In genomic region chr14:89013698-89014569, GRCh38 we compare ENCODE assay signal across 16 cellular contexts.
DNase-seq lines count a peak whose midpoint lies in the region; ATAC-seq and TF ChIP-seq lines count a peak whose summit lies in the region.
"Had no signal": no experiment of that assay in that cellular context is flagged by ENCODE, and none has a peak within 500 bp of the region (broad histone marks: within the 10 kb centered on the region; RNA-seq: fewer than 3 reads in every experiment).

No MANE protein-coding gene starts in this region.

- no TSS peak for BruUV-seq in mammary epithelial cell (replicated peaks; lab: Mats Ljungman, UMichigan)

- H3K9me3 Mint-ChIP-seq in neural crest cell (peaks cover 3% of the 10 kb centered on the region), HFFc6 (no peaks in the 10 kb centered on the region), CD14-positive monocyte (peaks cover 0 to 4% (median 2%) of the 10 kb centered on the region in 7 donors)
- H3K9me3 Mint-ChIP-seq: activated T-helper 1 cell treated with anti-CD3 and anti-CD28 coated beads, Interleukin-12 subunit alpha, Interleukin-12 subunit beta, Interleukin-2, Interleukin-4 antibody, amounts not matched to agents 30 ng/mL and 10 ng/mL and 1 ng/mL, durations not matched to agents 14 hours and 24 hours and 36 hours; dendritic cell treated with granulocyte-macrophage colony-stimulating factor and Interleukin-4, amounts not matched to agents 40 ng/mL and 50 ng/mL, for 4 days had no signal

- in situ Hi-C loops in mammary epithelial cell (cut with MboI; ENCODE audit: low sequenced_read_pairs in 2 of 2), result loop anchor here in 1 of 2 donors (25.0 kb wide), 1 partner anchor 352 kb away; no protein-coding TSS in a partner anchor

- intact Hi-C loops in mammary epithelial cell (cut with micrococcal nuclease), result loop anchor here (1.0 to 10.0 kb wide), 3 partner anchors 145 to 459 kb away; partner anchors contain the start of gene PTPN21
- intact Hi-C loops in breast epithelium (cut with DNase I; ENCODE audit: low total_unique reads), result no loop called here
- intact Hi-C loops in CD14-positive monocyte (cut with micrococcal nuclease), result no loop called here

- no peak overlapping the region for H3K27ac ChIP-seq in mammary epithelial cell (ENCODE audit: insufficient read depth, low read depth, low read length)
- H3K27ac ChIP-seq in breast epithelium, result no peak overlapping the region
- H3K27ac ChIP-seq: brain microvascular endothelial cell, C4-2B, gastroesophageal sphincter, sigmoid colon had no signal

- no peaks in the 10 kb centered on the region for H3K27me3 Mint-ChIP-seq in neural crest cell (ENCODE audit: low read depth)
- H3K27me3 Mint-ChIP-seq in HFFc6 (ENCODE audit: insufficient read depth), result peaks cover 5% of the 10 kb centered on the region
- peaks cover 2 to 4% (median 2%) of the 10 kb centered on the region in 3 donors for H3K27me3 Mint-ChIP-seq in CD14-positive monocyte (ENCODE audit: low read depth in 3 of 3)

- CTCF ChIA-PET in mammary epithelial cell (lab: Charles Lee; ENCODE audit: low non-redundant PET), result no interaction called here

- H3K9ac ChIP-seq in mammary epithelial cell (ENCODE audit: insufficient read depth, low read length), result no peak overlapping the region

- H3K4me1 ChIP-seq in mammary epithelial cell (ENCODE audit: insufficient read depth, low read length) (no peaks in the 10 kb centered on the region), breast epithelium (no peaks in the 10 kb centered on the region)
- H3K4me1 ChIP-seq: gastroesophageal sphincter, sigmoid colon had no signal

- 10% methylated on average over 11 of the region's 11 CpGs for WGBS in mammary epithelial cell (ENCODE audit: low coverage, missing lambda C conversion rate)

- H3K79me2 ChIP-seq in mammary epithelial cell (ENCODE audit: insufficient read depth, low read length), result no peaks in the 10 kb centered on the region

- H2AFZ ChIP-seq in mammary epithelial cell (ENCODE audit: low read depth, low read length), result peak overlapping the region; percentile 72

- no peaks in the 10 kb centered on the region for H3K36me3 Mint-ChIP-seq in neural crest cell (ENCODE audit: low read depth)
- H3K36me3 Mint-ChIP-seq in HFFc6 (ENCODE audit: low read depth), result no peaks in the 10 kb centered on the region
- no peaks in the 10 kb centered on the region for H3K36me3 Mint-ChIP-seq in CD14-positive monocyte

- H3K27me3 ChIP-seq in mammary epithelial cell (ENCODE audit: insufficient read depth, low read length), result no peaks in the 10 kb centered on the region
- H3K27me3 ChIP-seq in breast epithelium, result no peaks in the 10 kb centered on the region
- H3K27me3 ChIP-seq: brain microvascular endothelial cell, sigmoid colon had no signal

- DNase-seq in mammary epithelial cell, result no peak
- DNase-seq in breast epithelium (ENCODE audit: low spot score in 2 of 2), result no peak
- peak; percentile 65 for DNase-seq in NCI-H2081 treated with DMSO at 0.1 percent for 48 hours (lab: John Stamatoyannopoulos, UW)
- peak; percentile 98 for DNase-seq in NCI-H748 treated with DMSO at 0.1 percent for 48 hours (lab: John Stamatoyannopoulos, UW)
- DNase-seq in neural crest cell (ENCODE audit: low read depth, low spot score), result no peak
- DNase-seq in HFFc6, result no peak
- no peak for DNase-seq in CD14-positive monocyte (ENCODE audit: low spot score)
- DNase-seq: activated CD4-positive, CD25-positive, alpha-beta regulatory T cell; left ventricle myocardium superior; sigmoid colon had no signal

- H3K4me1 Mint-ChIP-seq in neural crest cell (no peaks in the 10 kb centered on the region), HFFc6 (ENCODE audit: low read depth) (peaks cover 6% of the 10 kb centered on the region; the same call in 1 of the 2 replicates), CD14-positive monocyte (peaks cover 12% of the 10 kb centered on the region)

- ATAC-seq in activated CD4-positive, CD25-positive, alpha-beta regulatory T cell treated with anti-CD3 and anti-CD28 coated beads, Interleukin-2, amount 50 U/mL, for 24 hours, result no peak
- ATAC-seq: gastroesophageal sphincter, left ventricle myocardium superior had no signal

- H3K4me3 Mint-ChIP-seq in neural crest cell (no peak overlapping the region), HFFc6 (no peak overlapping the region), CD14-positive monocyte (peak overlapping the region in 1 of 2 donors; percentile 32)
- H3K4me3 Mint-ChIP-seq: activated T-helper 1 cell treated with anti-CD3 and anti-CD28 coated beads, Interleukin-12 subunit alpha, Interleukin-12 subunit beta, Interleukin-2, Interleukin-4 antibody, amounts not matched to agents 30 ng/mL and 10 ng/mL and 1 ng/mL, durations not matched to agents 14 hours and 24 hours and 36 hours; dendritic cell treated with granulocyte-macrophage colony-stimulating factor and Interleukin-4, amounts not matched to agents 40 ng/mL and 50 ng/mL, for 4 days had no signal

- H3K9me3 ChIP-seq in mammary epithelial cell (replicated peaks; ENCODE audit: insufficient read depth, low read length) (no peaks in the 10 kb centered on the region), breast epithelium (no peaks in the 10 kb centered on the region)
- H3K9me3 ChIP-seq: gastroesophageal sphincter, sigmoid colon had no signal

- H3K4me3 ChIP-seq in mammary epithelial cell (replicated peaks in 1 of 3; ENCODE audit: insufficient read depth in 1 of 3, low read depth in 2 of 3, low read length in 3 of 3) (no peak overlapping the region), breast epithelium (no peak overlapping the region)
- H3K4me3 ChIP-seq: gastroesophageal sphincter, sigmoid colon had no signal

- H3K36me3 ChIP-seq in mammary epithelial cell (ENCODE audit: insufficient read depth, low read length) (no peaks in the 10 kb centered on the region), breast epithelium (no peaks in the 10 kb centered on the region)
- H3K36me3 ChIP-seq: brain microvascular endothelial cell, gastroesophageal sphincter, sigmoid colon had no signal

- dilution Hi-C loops in mammary epithelial cell (cut with HindIII; ENCODE audit: low sequenced_read_pairs), result no loop called here

- H3K27ac Mint-ChIP-seq in neural crest cell (ENCODE audit: unreplicated experiment) (peak overlapping the region; percentile 70), HFFc6 (no peak overlapping the region), CD14-positive monocyte (peak overlapping the region in 1 of 7 donors; percentile 46)
- H3K27ac Mint-ChIP-seq: activated T-helper 1 cell treated with anti-CD3 and anti-CD28 coated beads, Interleukin-12 subunit alpha, Interleukin-12 subunit beta, Interleukin-2, Interleukin-4 antibody, amounts not matched to agents 30 ng/mL and 10 ng/mL and 1 ng/mL, durations not matched to agents 14 hours and 24 hours and 36 hours; dendritic cell treated with granulocyte-macrophage colony-stimulating factor and Interleukin-4, amounts not matched to agents 40 ng/mL and 50 ng/mL, for 4 days had no signal

- H4K20me1 ChIP-seq in mammary epithelial cell (ENCODE audit: insufficient read depth, low read length), result no peaks in the 10 kb centered on the region

- no peak overlapping the region for H3K4me2 ChIP-seq in mammary epithelial cell (ENCODE audit: insufficient read depth, low read depth, low read length)

- TF ChIP-seq CTCF in mammary epithelial cell (conservative IDR thresholded peaks at IDR 0.05 in 1 of 2, IDR thresholded peaks at IDR 0.05 in 1 of 2; ENCODE audit: extremely low read depth in 1 of 2, insufficient read depth in 1 of 2, low read depth in 1 of 2, low read length in 2 of 2) (no peak), breast epithelium (IDR thresholded peaks at IDR 0.05) (no peak), neural crest cell (conservative IDR thresholded peaks at IDR 0.05) (no peak), HFFc6 (IDR thresholded peaks at IDR 0.05) (no peak), CD14-positive monocyte (IDR thresholded peaks at IDR 0.05) (no peak)

- TF ChIP-seq POLR2A in breast epithelium (IDR thresholded peaks at IDR 0.05), result no peak

Comparison
In these comparisons a context has a peak if more than half of its experiments do, and no peak if none do; other contexts are left out.
1. DNase-seq: peak in NCI-H2081 treated with DMSO at 0.1 percent for 48 hours (single experiment) and NCI-H748 treated with DMSO at 0.1 percent for 48 hours (single experiment); none in mammary epithelial cell (single experiment), breast epithelium (0 of 2), neural crest cell (single experiment), HFFc6 (single experiment) and CD14-positive monocyte (single experiment).